In the genomic region with DNA sequence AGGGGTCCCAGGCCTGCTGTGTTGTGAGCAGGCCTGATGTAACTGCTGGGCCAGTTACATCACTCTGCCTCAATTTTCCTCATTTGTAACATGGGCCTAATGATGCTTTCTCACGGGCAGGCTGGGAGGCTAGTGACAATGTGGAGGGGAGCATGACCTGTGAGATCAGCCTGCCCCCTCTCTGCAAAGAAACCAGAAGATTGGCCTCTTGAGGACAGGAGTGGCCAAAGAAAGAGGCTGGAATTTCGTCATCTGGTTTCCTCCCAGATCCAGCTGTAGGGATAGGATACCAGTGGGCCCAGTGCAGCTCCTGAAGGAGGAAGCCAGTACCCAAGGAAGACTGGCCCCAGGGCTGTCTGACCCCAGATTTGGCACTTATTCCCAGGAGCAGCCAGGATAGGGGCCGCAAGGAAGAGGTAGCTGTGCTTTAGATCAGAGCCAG, we compare ENCODE assay signal across 8 cellular contexts. TPM values are rescaled to one million over a fixed set of nuclear protein-coding genes. Genes with fewer than 3 reads are reported as not detected.
DNase-seq lines count a peak whose midpoint lies in the region; ATAC-seq, FAIRE-seq and TF ChIP-seq lines count a peak whose summit lies in the region.

No MANE protein-coding gene starts in this region.

- no peak for TF ChIP-seq RAD21 in GM12878 (IDR thresholded peaks at IDR 0.05; ENCODE audit: insufficient read depth, low read depth, low read length)

- H3K79me2 ChIP-seq in Karpas-422 (ENCODE audit: low read length): peaks cover 34% of the 10 kb centered on the region
- peaks cover 15% of the 10 kb centered on the region for H3K79me2 ChIP-seq in GM12878 (ENCODE audit: control insufficient read depth, insufficient read depth, low read length)

- H3K27me3 Mint-ChIP-seq in CD4-positive, alpha-beta T cell: no peaks in the 10 kb centered on the region

- in situ Hi-C loops in GM12878 (cut with MboI): no loop called here

- H3K27me3 ChIP-seq in CD4-positive, alpha-beta T cell (ENCODE audit: control insufficient read depth, insufficient read depth, low read length): no peaks in the 10 kb centered on the region
- H3K27me3 ChIP-seq in Karpas-422 (ENCODE audit: low read length): no peaks in the 10 kb centered on the region
- no peaks in the 10 kb centered on the region for H3K27me3 ChIP-seq in GM12878 (replicated peaks in 1 of 2; ENCODE audit: control insufficient read depth in 2 of 2, insufficient read depth in 2 of 2, low read length in 1 of 2)
- H3K27me3 ChIP-seq in layer of hippocampus (ENCODE audit: control insufficient read depth, insufficient read depth, low read length): no peaks in the 10 kb centered on the region
- no peaks in the 10 kb centered on the region for H3K27me3 ChIP-seq in thyroid gland

- RAD21 ChIA-PET in GM12878 (lab: Charles Lee; ENCODE audit: unreplicated experiment): interaction anchor here (0.9 to 7.0 kb wide), 5 partner anchors 10 to 154 kb away, joined by 3 to 105 read pairs (median 5); no protein-coding TSS in a partner anchor

- TF ChIP-seq POLR2A in GM12878 (IDR thresholded peaks at IDR 0.05; ENCODE audit: low read depth, low read length) (no peak), thyroid gland (IDR thresholded peaks at IDR 0.05) (peak in 1 of 2 donors; percentile 47)

- WGBS in GM12878 (ENCODE audit: insufficient coverage, insufficient replicate concordance, low lambda C conversion rate, missing lambda C conversion rate): 65% methylated on average over 3 of the region's 3 CpGs
- 40 to 51% methylated on average over 3 of the region's 3 CpGs for WGBS in thyroid gland, 2 donors

- no peak for TF ChIP-seq EP300 in GM12878 (IDR thresholded peaks at IDR 0.05; ENCODE audit: borderline replicate concordance in 1 of 2, control insufficient read depth in 1 of 2, low read depth in 2 of 2, low read length in 2 of 2)

- POLR2A ChIA-PET in CD4-positive, alpha-beta T cell (lab: Charles Lee): interaction anchor here (0.6 to 4.4 kb wide), 2 partner anchors 12 to 14 kb away, joined by 3 to 71 read pairs; no protein-coding TSS in a partner anchor
- POLR2A ChIA-PET in GM12878 (lab: Charles Lee): interaction anchor here (0.7 to 8.0 kb wide), 7 partner anchors 12 to 154 kb away, joined by 3 to 163 read pairs (median 6); a partner anchor contains a TSS

- H3K4me1 Mint-ChIP-seq in CD4-positive, alpha-beta T cell (ENCODE audit: low read depth): peaks cover 65% of the 10 kb centered on the region

- no peaks in the 10 kb centered on the region for H3K9me3 Mint-ChIP-seq in CD4-positive, alpha-beta T cell

- SMC1A ChIA-PET in GM12878 (lab: Charles Lee; ENCODE audit: uncharacterized antibody, unreplicated experiment): interaction anchor here (1.2 to 6.2 kb wide), 4 partner anchors 12 to 26 kb away, joined by 3 to 46 read pairs (median 18); no protein-coding TSS in a partner anchor

- H3K27ac ChIP-seq in CD4-positive, alpha-beta T cell (ENCODE audit: low read depth, low read length): peak overlapping the region; percentile 97
- H3K27ac ChIP-seq in Karpas-422 (ENCODE audit: low read length) (peak overlapping the region; percentile 70; the same call in 1 of the 2 replicates), GM12878 (ENCODE audit: control insufficient read depth, insufficient read depth) (no peak overlapping the region), layer of hippocampus (ENCODE audit: low read depth, low read length) (peak overlapping the region; percentile 99), thyroid gland (peak overlapping the region; percentile 99)

- H2AFZ ChIP-seq in Karpas-422 (ENCODE audit: low read length): no peak overlapping the region
- H2AFZ ChIP-seq in GM12878 (ENCODE audit: control insufficient read depth, low read depth, low read length): no peak overlapping the region

- H3K27ac Mint-ChIP-seq in CD4-positive, alpha-beta T cell: peak overlapping the region; percentile 98

- H3K4me3 ChIP-seq in Karpas-422 (ENCODE audit: low read length): peak overlapping the region; percentile 80
- H3K4me3 ChIP-seq in GM12878: no peak overlapping the region
- H3K4me3 ChIP-seq in thyroid gland (replicated peaks in 1 of 3): peak overlapping the region in 1 of 3 donors; percentile 87

- H4K20me1 ChIP-seq in Karpas-422 (ENCODE audit: insufficient read depth, low read depth, low read length) (peaks cover under 1% of the 10 kb centered on the region), GM12878 (ENCODE audit: control insufficient read depth, insufficient read depth) (no peaks in the 10 kb centered on the region)

- CTCF ChIA-PET in CD4-positive, alpha-beta T cell (lab: Charles Lee): interaction anchor here (1.0 kb wide), 1 partner anchor 12 kb away, joined by 4 read pairs; no protein-coding TSS in a partner anchor
- CTCF ChIA-PET in GM12878 (lab: Yijun Ruan, JAX): interaction anchor here (0.7 to 2.0 kb wide), 5 partner anchors 12 to 155 kb away, joined by 3 to 11 read pairs (median 3); no protein-coding TSS in a partner anchor

- peaks cover 62% of the 10 kb centered on the region for H3K4me1 ChIP-seq in Karpas-422 (ENCODE audit: low read length)
- H3K4me1 ChIP-seq in GM12878 (ENCODE audit: control insufficient read depth, insufficient read depth, low read length): peaks cover 50% of the 10 kb centered on the region
- peaks cover 74 to 80% of the 10 kb centered on the region in 2 donors for H3K4me1 ChIP-seq in thyroid gland

- no peak for DNase-seq in CD4-positive, alpha-beta T cell
- DNase-seq in Karpas-422: peak; percentile 42
- no peak for DNase-seq in GM12878 (ENCODE audit: low read depth, low spot score)
- DNase-seq in thyroid gland: peak; percentile 64 to 65
- no peak for DNase-seq in stimulated activated CD4-positive, alpha-beta T cell treated with anti-CD3 and anti-CD28 coated beads, Interleukin-15, amount 100 ng/mL, for 24 hours

- no peaks in the 10 kb centered on the region for H3K9me3 ChIP-seq in CD4-positive, alpha-beta T cell (ENCODE audit: control insufficient read depth, low read length)
- H3K9me3 ChIP-seq in Karpas-422 (ENCODE audit: low read length) (no peaks in the 10 kb centered on the region), GM12878 (replicated peaks; ENCODE audit: control insufficient read depth, insufficient read depth, low read length) (no peaks in the 10 kb centered on the region), thyroid gland (no peaks in the 10 kb centered on the region)

- H3K9me2 ChIP-seq in Karpas-422 (replicated peaks; ENCODE audit: insufficient read depth, low read length): no peaks in the 10 kb centered on the region

- no peak for FAIRE-seq in GM12878 (lab: Jason Lieb, UNC)

- peak overlapping the region; percentile 94 for H3K4me3 Mint-ChIP-seq in CD4-positive, alpha-beta T cell

- ATAC-seq in CD4-positive, alpha-beta T cell (ENCODE audit: poor library complexity): no peak
- ATAC-seq in GM12878 (no peak), HG03039 (IDR thresholded peaks at IDR 0.05; ENCODE audit: unreplicated experiment) (no peak), HG03565 (IDR thresholded peaks at IDR 0.05; ENCODE audit: unreplicated experiment) (no peak)

- TSS peak; percentile 74 for BruUV-seq in GM12878 (replicated peaks; lab: Mats Ljungman, UMichigan)

- peak overlapping the region; percentile 78 for H3K9ac ChIP-seq in Karpas-422 (ENCODE audit: low read length)
- H3K9ac ChIP-seq in GM12878 (ENCODE audit: control insufficient read depth, insufficient read depth, low read length): no peak overlapping the region; the same call in 1 of the 2 replicates

- peak overlapping the region; percentile 88 for H3K4me2 ChIP-seq in Karpas-422 (ENCODE audit: low read depth, low read length, poor library complexity, severe bottlenecking)
- peak overlapping the region; percentile 99 for H3K4me2 ChIP-seq in GM12878 (ENCODE audit: control insufficient read depth, insufficient read depth)

- H3K36me3 ChIP-seq in Karpas-422 (ENCODE audit: insufficient read depth, low read length) (no peaks in the 10 kb centered on the region), GM12878 (ENCODE audit: control insufficient read depth in 2 of 2, insufficient read depth in 2 of 2, low read length in 1 of 2) (no peaks in the 10 kb centered on the region), thyroid gland (no peaks in the 10 kb centered on the region)

- no peak for TF ChIP-seq CTCF in CD4-positive, alpha-beta T cell (IDR thresholded peaks at IDR 0.05)
- TF ChIP-seq CTCF in GM12878 (IDR thresholded peaks at IDR 0.05 in 2 of 3, conservative IDR thresholded peaks at IDR 0.05 in 1 of 3; ENCODE audit: control insufficient read depth in 2 of 3, extremely low read depth in 1 of 3, insufficient read depth in 1 of 3, low read depth in 3 of 3, low read length in 3 of 3) (no peak), thyroid gland (IDR thresholded peaks at IDR 0.05) (peak in 1 of 6 experiments; percentile 4)

- peaks cover 15% of the 10 kb centered on the region for H3K36me3 Mint-ChIP-seq in CD4-positive, alpha-beta T cell (ENCODE audit: low read depth)

- intact Hi-C loops in CD4-positive, alpha-beta T cell (cut with DNase I, micrococcal nuclease): loop anchor here in 1 of 2 experiments (2.0 kb wide), 1 partner anchor 25 kb away; no protein-coding TSS in a partner anchor
- intact Hi-C loops in GM12878 (cut with micrococcal nuclease; ENCODE audit: unreplicated experiment) (loop anchor here (5.0 to 10.0 kb wide), 2 partner anchors 145 to 853 kb away; no protein-coding TSS in a partner anchor), thyroid gland (cut with DNase I) (no loop called here)

RNA-seq across cellular contexts. Expression of a gene that starts 0.6 kb away (rescaled TPM):
- total RNA-seq in CD4-positive, alpha-beta T cell: 100 to 1,000 TPM; 249 to 264 TPM
- 52.0 and 103 TPM in 2 replicates for total RNA-seq in Karpas-422 (2014; rRNA removed; shearing (Covaris generic); ENCODE audit: low replicate concordance)
- 96.1 and 107 TPM in 2 replicates for total RNA-seq in GM12878 (2013; cell fraction: nucleolus; rRNA removed)
- total RNA-seq in GM12878 (2014; rRNA removed): 34.3 and 40.7 TPM in 2 replicates
- total RNA-seq in GM12878 (2014; rRNA removed; fragmentation: Illumina TruSeq; extraction: Trizol): 22.0 and 24.7 TPM in 2 replicates
- total RNA-seq in GM12878 (2021): 84.6 and 86.3 TPM in 2 replicates
- 8.9 TPM for polyA plus RNA-seq in GM12878 (2011; ENCODE audit: low read depth)
- polyA plus RNA-seq in GM12878 (2011; rRNA removed): 10.7 and 18.8 TPM in 2 replicates
- 16.3 and 28.3 TPM in 2 replicates for polyA plus RNA-seq in GM12878 (2011; cell fraction: cytosol; rRNA removed)
- polyA plus RNA-seq in GM12878 (2011; cell fraction: nucleus; rRNA removed): 213 and 265 TPM in 2 replicates
- polyA plus RNA-seq in GM12878 (2012): 24.9 and 31.5 TPM in 2 replicates
- 3.8 and 37.5 TPM in 2 replicates for polyA plus RNA-seq in GM12878 (2014; fragmentation: Illumina TruSeq; extraction: Trizol)
- 1 to 10 TPM; 1.4 to 5.1 TPM for polyA plus RNA-seq in GM12878 (2014; fragmentation: Nextera tagmentation; extraction: Ambion mirVana)
- 52.5 and 62.5 TPM in 2 replicates for polyA plus RNA-seq in GM12878 (2014; rRNA removed)
- polyA plus RNA-seq in GM12878 (2016; fragmentation: Nextera tagmentation; extraction: Ambion mirVana): 10 to 100 TPM; 10.1 to 11.0 TPM
- 21.4 and 37.2 TPM in 2 replicates for polyA minus RNA-seq in GM12878 (2011; rRNA and poly(A)+ RNA removed)
- polyA minus RNA-seq in GM12878 (2011; cell fraction: cytosol; rRNA and poly(A)+ RNA removed): 36.1 and 40.1 TPM in 2 replicates
- polyA minus RNA-seq in GM12878 (2011; cell fraction: nucleus; rRNA and poly(A)+ RNA removed): 49.9 and 96.1 TPM in 2 replicates
- 10 to 100 TPM; 44.6 to 89.4 (median 63.0) TPM for total RNA-seq in thyroid gland

Comparison
In these comparisons a context has a peak if more than half of its experiments do, and no peak if none do; other contexts are left out.
1. DNase-seq: peak in Karpas-422 (single experiment) and thyroid gland (2 of 2); none in CD4-positive, alpha-beta T cell (0 of 10), GM12878 (single experiment) and stimulated activated CD4-positive, alpha-beta T cell treated with anti-CD3 and anti-CD28 coated beads, Interleukin-15, amount 100 ng/mL, for 24 hours (single experiment).